1 cellular context compared by ENCODE assay signal in genomic region chrX:74251006-74251930, GRCh38.
TF ChIP-seq lines count a peak whose summit lies in the region.

No MANE protein-coding gene starts in this region.

TF ChIP-seq in GM23338, 12 proteins besides CTCF, POLR2A, EP300 and RAD21 (continued from another document):
- TF ChIP-seq CREB1 (CRISPR knock-in tag; IDR thresholded peaks at IDR 0.05; ENCODE audit: low read depth) (no peak), NANOG (IDR thresholded peaks at IDR 0.05; ENCODE audit: borderline replicate concordance) (no peak), EZH2 (IDR thresholded peaks at IDR 0.05; ENCODE audit: low read depth, unreplicated experiment) (no peak)
TF ChIP-seq in GM23338: peak in this region for 0.
